In the genomic region with DNA sequence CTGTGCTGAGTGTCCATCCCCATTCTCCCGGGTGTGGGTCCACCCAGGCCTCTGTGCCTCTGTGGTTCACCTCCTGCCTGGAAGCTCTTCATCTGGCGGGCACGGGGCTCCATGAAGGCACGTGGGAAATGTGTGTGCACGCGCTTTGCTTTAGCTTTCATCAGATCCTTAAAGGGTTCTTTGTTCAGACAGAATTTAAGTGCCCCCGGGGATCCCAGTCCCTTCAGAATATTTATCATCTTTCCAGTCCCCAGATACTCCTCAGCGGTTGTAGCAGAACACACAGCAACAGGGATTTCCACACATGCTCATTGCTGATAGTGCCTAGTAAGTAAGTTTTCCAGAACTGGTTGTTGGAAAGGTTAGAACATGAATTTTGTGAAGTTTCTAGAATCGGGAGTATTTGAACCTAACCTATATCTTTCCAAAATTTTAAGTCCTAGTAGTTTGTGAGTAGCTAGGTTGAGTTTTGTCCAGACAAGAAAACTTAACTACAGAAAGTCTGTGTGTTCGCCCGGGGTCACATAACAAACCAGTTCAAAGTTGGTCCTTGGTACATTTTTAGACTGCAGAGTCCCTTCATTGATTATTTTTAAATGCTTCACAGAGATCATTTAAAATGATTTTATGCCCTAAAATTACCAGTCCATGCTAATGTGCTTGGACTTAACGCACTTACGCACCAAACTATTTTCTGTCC, we compare ENCODE assay signal across 9 cellular contexts.
DNase-seq lines count a peak whose midpoint lies in the region; ATAC-seq and TF ChIP-seq lines count a peak whose summit lies in the region.
"Had no signal": no experiment of that assay in that cellular context is flagged by ENCODE, and none has a peak within 500 bp of the region (broad histone marks: within the 10 kb centered on the region; RNA-seq: fewer than 3 reads in every experiment).

No MANE protein-coding gene starts in this region.

- H3K4me2 ChIP-seq in BLaER1 treated with 17β-estradiol and CSF1 and Interleukin-3, amounts not matched to agents 10 nM and 100 nM, result peak overlapping the region; percentile 75 to 95 (median 85)
- H3K4me2 ChIP-seq in IMR-90 (ENCODE audit: low read depth, low read length), result no peak overlapping the region

- H3K9me3 Mint-ChIP-seq in brain, result peaks cover 0 to 3% (median 0%) of the 10 kb centered on the region in 5 experiments
- no peaks in the 10 kb centered on the region for H3K9me3 Mint-ChIP-seq in natural killer cell treated with Interleukin-12 subunit alpha and Interleukin-12 subunit beta and Interleukin-15 and Interleukin-18, amount 100 ng/mL, for 72 hours

- no peak overlapping the region for H4K8ac ChIP-seq in IMR-90 (ENCODE audit: low read depth in 2 of 2, low read length in 2 of 2)

- no peaks in the 10 kb centered on the region for H3K27me3 ChIP-seq in BLaER1 treated with 17β-estradiol and CSF1 and Interleukin-3, amounts not matched to agents 10 nM and 100 nM
- H3K27me3 ChIP-seq in IMR-90 (ENCODE audit: control insufficient read depth, insufficient read depth, low read length), result no peaks in the 10 kb centered on the region

- H3K27ac Mint-ChIP-seq in brain, result peak overlapping the region; percentile 19 to 85 (median 75)
- peak overlapping the region in 1 of 2 donors; percentile 40 for H3K27ac Mint-ChIP-seq in natural killer cell treated with Interleukin-12 subunit alpha and Interleukin-12 subunit beta and Interleukin-15 and Interleukin-18, amount 100 ng/mL, for 72 hours

- H2AK9ac ChIP-seq in IMR-90 (replicated peaks; ENCODE audit: low read depth, low read length, poor library complexity), result no peak overlapping the region

- H3K9ac ChIP-seq in BLaER1 treated with 17β-estradiol and CSF1 and Interleukin-3, amounts not matched to agents 10 nM and 100 nM, result peak overlapping the region; percentile 1 to 74 (median 55); a peak in 19 of 22 replicates
- no peak overlapping the region for H3K9ac ChIP-seq in IMR-90 (ENCODE audit: low read depth, low read length)

- H2BK20ac ChIP-seq in IMR-90 (ENCODE audit: low read depth, low read length), result no peak overlapping the region

- H3K9me3 ChIP-seq in BLaER1 treated with 17β-estradiol and CSF1 and Interleukin-3, amounts not matched to agents 10 nM and 100 nM (replicated peaks in 1 of 11), result no peaks in the 10 kb centered on the region
- no peaks in the 10 kb centered on the region for H3K9me3 ChIP-seq in IMR-90 (ENCODE audit: control insufficient read depth, insufficient read depth, low read length)

- no peak for TF ChIP-seq RAD21 in IMR-90 (IDR thresholded peaks at IDR 0.05; ENCODE audit: low read length)

- no peak overlapping the region for H2AFZ ChIP-seq in IMR-90 (replicated peaks; ENCODE audit: low read length, poor library complexity)

- BruUV-seq in IMR-90 (replicated peaks; lab: Mats Ljungman, UMichigan), result no TSS peak

- POLR2A ChIA-PET in IMR-90 (lab: Charles Lee; ENCODE audit: unreplicated experiment), result no interaction called here

- dilution Hi-C loops in IMR-90 (cut with HindIII; ENCODE audit: low sequenced_read_pairs, unreplicated experiment), result no loop called here

- peaks cover 46 to 82% (median 65%) of the 10 kb centered on the region in 11 experiments for H4K20me1 ChIP-seq in BLaER1 treated with 17β-estradiol and CSF1 and Interleukin-3, amounts not matched to agents 10 nM and 100 nM
- H4K20me1 ChIP-seq in IMR-90 (ENCODE audit: insufficient read depth, low read length), result peaks cover 26% of the 10 kb centered on the region; the same call in 1 of the 2 replicates

- ATAC-seq in IMR-90 (ENCODE audit: low read depth), result no peak
- ATAC-seq in natural killer cell treated with Interleukin-12 subunit alpha and Interleukin-12 subunit beta and Interleukin-15 and Interleukin-18, amount 100 ng/mL, for 72 hours, result no peak

- peak overlapping the region; percentile 14; the same call in 1 of the 2 replicates for H2AK5ac ChIP-seq in IMR-90 (ENCODE audit: low read depth, low read length)

- no peak overlapping the region for H3K18ac ChIP-seq in IMR-90 (ENCODE audit: low read depth, low read length)

- H4K5ac ChIP-seq in IMR-90 (ENCODE audit: low read depth, low read length), result no peak overlapping the region

- intact Hi-C loops in IMR-90 (cut with micrococcal nuclease), result loop anchor here (1.0 to 2.0 kb wide), 3 partner anchors 159 to 623 kb away; partner anchors contain the start of gene CDYL

- peaks cover 61 to 72% (median 69%) of the 10 kb centered on the region in 10 experiments for H3K4me1 ChIP-seq in BLaER1 treated with 17β-estradiol and CSF1 and Interleukin-3, amounts not matched to agents 10 nM and 100 nM
- peaks cover 12% of the 10 kb centered on the region for H3K4me1 ChIP-seq in IMR-90 (ENCODE audit: control insufficient read depth, insufficient read depth, low read length)

- no peak overlapping the region for H3K23ac ChIP-seq in IMR-90 (ENCODE audit: low read depth, low read length)

- no peak overlapping the region for H2BK5ac ChIP-seq in IMR-90 (ENCODE audit: low read depth, low read length, poor library complexity, severe bottlenecking)

- CTCF ChIA-PET in IMR-90 (lab: Yijun Ruan, JAX), result no interaction called here

- H2BK15ac ChIP-seq in IMR-90 (ENCODE audit: low read depth, low read length), result no peak overlapping the region

- H3K4me1 Mint-ChIP-seq in brain, result peaks cover 47% of the 10 kb centered on the region
- peaks cover 38 to 62% of the 10 kb centered on the region in 2 donors for H3K4me1 Mint-ChIP-seq in natural killer cell treated with Interleukin-12 subunit alpha and Interleukin-12 subunit beta and Interleukin-15 and Interleukin-18, amount 100 ng/mL, for 72 hours (ENCODE audit: low read depth in 2 of 2)

- TF ChIP-seq CTCF in IMR-90 (conservative IDR thresholded peaks at IDR 0.05; ENCODE audit: low read depth, low read length) (no peak), brain (conservative IDR thresholded peaks at IDR 0.05) (no peak)

- no peak for TF ChIP-seq POLR2A in IMR-90 (IDR thresholded peaks at IDR 0.05; ENCODE audit: low read depth, low read length)

- H3K27me3 Mint-ChIP-seq in brain, result no peaks in the 10 kb centered on the region
- H3K27me3 Mint-ChIP-seq in natural killer cell treated with Interleukin-12 subunit alpha and Interleukin-12 subunit beta and Interleukin-15 and Interleukin-18, amount 100 ng/mL, for 72 hours, result no peaks in the 10 kb centered on the region

- H3K79me1 ChIP-seq in IMR-90 (ENCODE audit: low read depth in 1 of 2, low read length in 2 of 2), result peaks cover 19 to 43% of the 10 kb centered on the region in 2 experiments

- H3K36me3 ChIP-seq in BLaER1 treated with 17β-estradiol and CSF1 and Interleukin-3, amounts not matched to agents 10 nM and 100 nM, result peaks cover 28 to 45% (median 40%) of the 10 kb centered on the region in 11 experiments
- peaks cover 1% of the 10 kb centered on the region; the same call in 1 of the 2 replicates for H3K36me3 ChIP-seq in IMR-90 (ENCODE audit: control insufficient read depth, insufficient read depth, low read length)

- in situ Hi-C loops in IMR-90 (cut with MboI; ENCODE audit: low sequenced_read_pairs), result loop anchor here (10.0 kb wide), 1 partner anchor 881 kb away; no protein-coding TSS in a partner anchor

- no peak overlapping the region for H3K56ac ChIP-seq in IMR-90 (ENCODE audit: extremely low read depth, insufficient read depth, low read length)

- H2BK120ac ChIP-seq in IMR-90 (ENCODE audit: low read depth, low read length), result no peak overlapping the region

- H3K4ac ChIP-seq in IMR-90 (ENCODE audit: low read depth, low read length), result no peak overlapping the region

- H3K4me3 Mint-ChIP-seq in brain, result no peak overlapping the region
- H3K4me3 Mint-ChIP-seq in natural killer cell treated with Interleukin-12 subunit alpha and Interleukin-12 subunit beta and Interleukin-15 and Interleukin-18, amount 100 ng/mL, for 72 hours, result peak overlapping the region; percentile 53

- no peak overlapping the region for H3K14ac ChIP-seq in IMR-90 (replicated peaks; ENCODE audit: low read depth, low read length)

- peak overlapping the region in 9 of 11 experiments; percentile 52 to 78 (median 72); a peak in 19 of 22 replicates for H3K27ac ChIP-seq in BLaER1 treated with 17β-estradiol and CSF1 and Interleukin-3, amounts not matched to agents 10 nM and 100 nM
- H3K27ac ChIP-seq in IMR-90 (ENCODE audit: insufficient read depth, low read length), result no peak overlapping the region
- H3K27ac ChIP-seq: VCaP had no signal

- DNase-seq in IMR-90 (no peak), NCI-H2107 treated with DMSO at 0.1 percent for 48 hours (lab: John Stamatoyannopoulos, UW; ENCODE audit: unreplicated experiment) (no peak), DMS53 treated with DMSO at 0.1 percent for 48 hours (lab: John Stamatoyannopoulos, UW; ENCODE audit: unreplicated experiment) (no peak)
- DNase-seq in natural killer cell treated with Interleukin-12 subunit alpha and Interleukin-12 subunit beta and Interleukin-15 and Interleukin-18, amount 100 ng/mL, for 72 hours (ENCODE audit: low spot score), result no peak
- DNase-seq in stimulated activated CD4-positive, alpha-beta T cell treated with anti-CD3 and anti-CD28 coated beads, Interleukin-2, amount 100 ng/mL, for 48 hours, result no peak
- DNase-seq: NCI-H1048 had no signal

- H3K9me1 ChIP-seq in IMR-90 (ENCODE audit: insufficient read depth, low read length), result peaks cover 25% of the 10 kb centered on the region

- 87% methylated on average over 3 of the region's 13 CpGs; no CpG with 5 or more reads in 1 of the 2 experiments for WGBS in IMR-90 (ENCODE audit: extremely low coverage in 2 of 2, insufficient read length in 1 of 2), 2 experiments

- H3K4me3 ChIP-seq in BLaER1 treated with 17β-estradiol and CSF1 and Interleukin-3, amounts not matched to agents 10 nM and 100 nM, result peak overlapping the region in 6 of 10 experiments; percentile 5 to 37 (median 14); a peak in 7 of 20 replicates
- no peak overlapping the region for H3K4me3 ChIP-seq in IMR-90 (ENCODE audit: insufficient read depth, low read depth, low read length)

- no peak overlapping the region for H4K91ac ChIP-seq in IMR-90 (ENCODE audit: insufficient read depth, low read depth, low read length)

- H3K36me3 Mint-ChIP-seq in brain, result peaks cover 21% of the 10 kb centered on the region
- no peaks in the 10 kb centered on the region for H3K36me3 Mint-ChIP-seq in natural killer cell treated with Interleukin-12 subunit alpha and Interleukin-12 subunit beta and Interleukin-15 and Interleukin-18, amount 100 ng/mL, for 72 hours

TF ChIP-seq in IMR-90, 13 proteins besides CTCF, POLR2A, EP300 and RAD21 (continues in another document):
- TF ChIP-seq BHLHE40 (IDR thresholded peaks at IDR 0.05; ENCODE audit: low read depth, low read length), result no peak
- no peak for TF ChIP-seq CHD1 (IDR thresholded peaks at IDR 0.05; ENCODE audit: low read depth, low read length)
- no peak for TF ChIP-seq MAZ (IDR thresholded peaks at IDR 0.05; ENCODE audit: borderline replicate concordance, low read depth, low read length)
